9 cellular contexts compared by ENCODE assay signal in the genomic region with DNA sequence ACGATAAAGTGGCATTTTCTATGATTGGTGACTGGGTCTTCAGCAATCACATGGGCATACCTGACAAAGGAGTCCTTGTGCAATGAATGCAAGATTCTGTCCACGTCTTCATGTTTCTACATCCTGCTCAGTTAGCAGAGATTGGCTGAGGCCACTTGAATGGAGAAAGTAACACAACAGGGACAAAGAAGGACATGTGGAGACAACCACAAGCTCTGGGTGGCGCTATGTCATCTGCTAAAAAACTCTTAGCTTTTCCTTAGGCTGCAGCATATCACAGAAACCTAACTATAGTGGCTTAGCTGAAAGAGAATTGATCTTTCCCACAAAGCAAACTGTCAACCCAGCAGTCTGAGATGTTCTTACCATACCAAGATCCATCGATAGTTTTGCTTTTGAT.
DNase-seq lines count a peak whose midpoint lies in the region; ATAC-seq, FAIRE-seq and TF ChIP-seq lines count a peak whose summit lies in the region.
"Had no signal": no experiment of that assay in that cellular context is flagged by ENCODE, and none has a peak within 500 bp of the region (broad histone marks: within the 10 kb centered on the region; RNA-seq: fewer than 3 reads in every experiment).

No MANE protein-coding gene starts in this region.

- no peak for FAIRE-seq in RCC 7860 (lab: Jason Lieb, UNC)

- no peak overlapping the region for H2AFZ ChIP-seq in Loucy (ENCODE audit: low read length)

- H3K27ac ChIP-seq in C4-2B: no peak overlapping the region

- no peaks in the 10 kb centered on the region for H4K20me1 ChIP-seq in Loucy (ENCODE audit: insufficient read depth, low read length, poor library complexity, severe bottlenecking)

- no peaks in the 10 kb centered on the region for H3K27me3 ChIP-seq in Loucy (ENCODE audit: insufficient read depth, low read length, poor library complexity, severe bottlenecking)

- peak; percentile 53 for TF ChIP-seq CTCF in C4-2B (conservative IDR thresholded peaks at IDR 0.05)
- TF ChIP-seq CTCF in Loucy (conservative IDR thresholded peaks at IDR 0.05; ENCODE audit: low read length): peak; percentile 46

- H3F3A ChIP-seq in Loucy (ENCODE audit: low read depth): no peaks in the 10 kb centered on the region

- H3K4me2 ChIP-seq in Loucy (ENCODE audit: low read depth, low read length, poor library complexity, severe bottlenecking): no peak overlapping the region

- no peaks in the 10 kb centered on the region for H3K79me2 ChIP-seq in Loucy (ENCODE audit: insufficient read depth, low read length)

- no peaks in the 10 kb centered on the region for H3K9me3 ChIP-seq in Loucy (ENCODE audit: insufficient read depth, low read depth, low read length)

- no peaks in the 10 kb centered on the region for H3K36me3 ChIP-seq in Loucy (ENCODE audit: insufficient read depth, low read length)

- ATAC-seq in Right ventricle myocardium inferior: no peak
- ATAC-seq: T-helper 17 cell had no signal

- no peak overlapping the region for H3K4me3 ChIP-seq in Loucy (ENCODE audit: low read length, poor library complexity, severe bottlenecking)

- H3K9me2 ChIP-seq in Loucy (replicated peaks; ENCODE audit: low read depth, low read length): no peaks in the 10 kb centered on the region

- DNase-seq in SK-N-DZ (ENCODE audit: low spot score) (peak; percentile 6), hypothalamus (lab: John Stamatoyannopoulos, UW) (peak in 38 of 51 donors; percentile 0 to 76 (median 18)), RCC 7860 (ENCODE audit: low spot score) (no peak), Right ventricle myocardium inferior (ENCODE audit: missing footprints) (no peak), iPS-NIHi7 (ENCODE audit: extremely low spot score) (no peak)
- no peak for DNase-seq in activated CD4-positive, CD25-positive, alpha-beta regulatory T cell treated with anti-CD3 and anti-CD28 coated beads, Interleukin-2, amount 50 U/mL, for 72 hours
- DNase-seq: T-helper 17 cell had no signal

- no peaks in the 10 kb centered on the region for H3K4me1 ChIP-seq in Loucy (ENCODE audit: insufficient read depth, low read length, poor library complexity, severe bottlenecking)

- intact Hi-C loops in Right ventricle myocardium inferior (cut with DNase I): no loop called here

- no peak overlapping the region for H3K9ac ChIP-seq in Loucy (ENCODE audit: low read depth, low read length, poor library complexity, severe bottlenecking)

Comparison
In these comparisons a context has a peak if more than half of its experiments do, and no peak if none do; other contexts are left out.
1. DNase-seq: peak in SK-N-DZ (single experiment) and hypothalamus (38 of 51); none in RCC 7860 (single experiment), activated CD4-positive, CD25-positive, alpha-beta regulatory T cell treated with anti-CD3 and anti-CD28 coated beads, Interleukin-2, amount 50 U/mL, for 72 hours (single experiment), Right ventricle myocardium inferior (single experiment) and iPS-NIHi7 (single experiment).